Comparison of ENCODE assay signal across 12 cellular contexts in the genomic region with DNA sequence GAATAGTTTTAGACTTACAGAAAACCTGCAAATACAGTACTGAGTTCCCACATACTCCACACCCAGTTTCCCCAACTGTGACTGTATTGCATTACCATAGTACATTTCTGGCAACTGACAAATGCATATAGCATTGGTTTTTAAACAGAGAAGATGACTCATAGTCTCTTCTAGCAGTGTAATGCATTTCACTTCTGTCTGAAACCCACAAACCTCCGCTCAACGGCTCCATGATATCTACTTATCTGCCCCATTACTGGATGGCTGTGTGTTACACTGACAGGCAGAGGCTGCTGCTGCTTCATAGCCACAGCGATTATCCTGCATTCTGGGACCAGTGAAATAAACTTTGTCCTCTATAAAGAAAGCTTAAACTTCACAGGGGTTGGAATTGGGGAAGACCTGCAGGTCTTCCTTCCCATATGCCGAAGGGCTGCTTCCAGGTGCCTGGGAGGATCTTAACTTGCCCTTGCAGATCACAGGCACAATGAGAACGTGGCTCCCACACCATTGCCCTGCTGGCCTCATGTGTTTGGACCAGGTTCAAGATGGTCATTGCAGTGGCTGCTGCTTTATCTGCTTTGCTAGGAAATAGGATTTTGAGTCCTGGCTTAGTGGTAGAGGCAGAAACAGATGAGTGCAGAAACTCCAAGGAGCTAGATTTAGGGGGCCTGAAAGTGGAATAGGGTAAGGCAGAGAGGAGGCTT.
DNase-seq lines count a peak whose midpoint lies in the region; ATAC-seq and TF ChIP-seq lines count a peak whose summit lies in the region.
"Had no signal": no experiment of that assay in that cellular context is flagged by ENCODE, and none has a peak within 500 bp of the region (broad histone marks: within the 10 kb centered on the region; RNA-seq: fewer than 3 reads in every experiment).

No MANE protein-coding gene starts in this region.

- no peaks in the 10 kb centered on the region for H3K79me1 ChIP-seq in IMR-90 (ENCODE audit: low read depth in 1 of 2, low read length in 2 of 2)

- H3K4me1 ChIP-seq in IMR-90 (ENCODE audit: control insufficient read depth, insufficient read depth, low read length) = no peaks in the 10 kb centered on the region

- H3K4ac ChIP-seq in IMR-90 (ENCODE audit: low read depth, low read length) = no peak overlapping the region

- H3K36me3 ChIP-seq in IMR-90 (ENCODE audit: control insufficient read depth, insufficient read depth, low read length) = no peaks in the 10 kb centered on the region
- H3K36me3 ChIP-seq: BLaER1, neutrophil had no signal

- DNase-seq in AG04449 (ENCODE audit: low read depth, low spot score) (peak; percentile 14), IMR-90 (peak; percentile 65), astrocyte of the cerebellum (ENCODE audit: low read depth) (peak; percentile 59), DMS153 (lab: John Stamatoyannopoulos, UW) (no peak), cerebellar nuclear complex (lab: John Stamatoyannopoulos, UW) (no peak), NCI-H2171 (lab: John Stamatoyannopoulos, UW) (no peak)
- DNase-seq: NCI-H1048, T-helper 17 cell had no signal

- H2BK20ac ChIP-seq in IMR-90 (ENCODE audit: low read depth, low read length) = no peak overlapping the region

- no peak overlapping the region for H4K5ac ChIP-seq in IMR-90 (ENCODE audit: low read depth, low read length)

- no TSS peak for BruUV-seq in IMR-90 (replicated peaks; lab: Mats Ljungman, UMichigan)

- H3K9me3 ChIP-seq in IMR-90 (ENCODE audit: control insufficient read depth, insufficient read depth, low read length) = peaks cover 11% of the 10 kb centered on the region
- H3K9me3 ChIP-seq: BLaER1, neutrophil had no signal

- H2BK5ac ChIP-seq in IMR-90 (ENCODE audit: low read depth, low read length, poor library complexity, severe bottlenecking) = no peak overlapping the region

- POLR2A ChIA-PET in AG04449 (lab: Yijun Ruan, JAX) = no interaction called here
- POLR2A ChIA-PET in IMR-90 (lab: Charles Lee; ENCODE audit: unreplicated experiment) = no interaction called here

- no peaks in the 10 kb centered on the region for H4K20me1 ChIP-seq in IMR-90 (ENCODE audit: insufficient read depth, low read length)
- H4K20me1 ChIP-seq: BLaER1 had no signal

- no peak overlapping the region for H2BK120ac ChIP-seq in IMR-90 (ENCODE audit: low read depth, low read length)

- peak overlapping the region; percentile 10; the same call in 1 of the 2 replicates for H3K4me2 ChIP-seq in IMR-90 (ENCODE audit: low read depth, low read length)
- H3K4me2 ChIP-seq: BLaER1 had no signal

- no peak overlapping the region for H2BK15ac ChIP-seq in IMR-90 (ENCODE audit: low read depth, low read length)

- no peak overlapping the region for H3K23ac ChIP-seq in IMR-90 (ENCODE audit: low read depth, low read length)

- CTCF ChIA-PET in AG04449 (lab: Yijun Ruan, JAX) (no interaction called here), IMR-90 (lab: Yijun Ruan, JAX) (no interaction called here)

- no peak overlapping the region for H2AK9ac ChIP-seq in IMR-90 (replicated peaks; ENCODE audit: low read depth, low read length, poor library complexity)

- no peak for TF ChIP-seq POLR2A in IMR-90 (IDR thresholded peaks at IDR 0.05; ENCODE audit: low read depth, low read length)

- H3K4me3 ChIP-seq in AG04449 (ENCODE audit: low read depth, low read length) = no peak overlapping the region
- H3K4me3 ChIP-seq in IMR-90 (ENCODE audit: insufficient read depth, low read depth, low read length) = no peak overlapping the region
- no peak overlapping the region for H3K4me3 ChIP-seq in astrocyte of the cerebellum (ENCODE audit: low read depth, low read length)
- H3K4me3 ChIP-seq: BLaER1 had no signal

- no peak overlapping the region for H3K9ac ChIP-seq in IMR-90 (ENCODE audit: low read depth, low read length)
- H3K9ac ChIP-seq: BLaER1 had no signal

- TF ChIP-seq RAD21 in IMR-90 (IDR thresholded peaks at IDR 0.05; ENCODE audit: low read length) = no peak

- ATAC-seq in GM21360 (IDR thresholded peaks at IDR 0.05; ENCODE audit: unreplicated experiment) = peak; percentile 82
- no peak; the same call in 1 of the 2 replicates for ATAC-seq in IMR-90 (ENCODE audit: low read depth)
- no peak for ATAC-seq in GM18861 (IDR thresholded peaks at IDR 0.05; ENCODE audit: unreplicated experiment)
- ATAC-seq: T-helper 17 cell had no signal

- dilution Hi-C loops in IMR-90 (cut with HindIII; ENCODE audit: low sequenced_read_pairs, unreplicated experiment) = no loop called here

- in situ Hi-C loops in IMR-90 (cut with MboI; ENCODE audit: low sequenced_read_pairs) (no loop called here), astrocyte of the cerebellum (cut with HindIII; ENCODE audit: low sequenced_read_pairs) (no loop called here)

- H2AK5ac ChIP-seq in IMR-90 (ENCODE audit: low read depth, low read length) = no peak overlapping the region

- H3K14ac ChIP-seq in IMR-90 (replicated peaks; ENCODE audit: low read depth, low read length) = no peak overlapping the region

- H2AFZ ChIP-seq in IMR-90 (replicated peaks; ENCODE audit: low read length, poor library complexity) = no peak overlapping the region

- H3K27ac ChIP-seq in IMR-90 (ENCODE audit: insufficient read depth, low read length) = no peak overlapping the region
- H3K27ac ChIP-seq: BLaER1, neutrophil had no signal

- WGBS in IMR-90 (ENCODE audit: extremely low coverage in 2 of 2, insufficient read length in 1 of 2), 2 experiments = no CpG with 5 or more reads among the region's 5 CpGs

- no peak overlapping the region for H4K8ac ChIP-seq in IMR-90 (ENCODE audit: low read depth in 2 of 2, low read length in 2 of 2)

- H4K91ac ChIP-seq in IMR-90 (ENCODE audit: insufficient read depth, low read depth, low read length) = no peak overlapping the region

- no peak overlapping the region for H3K56ac ChIP-seq in IMR-90 (ENCODE audit: extremely low read depth, insufficient read depth, low read length)

- TF ChIP-seq CTCF in AG04449 (IDR thresholded peaks at IDR 0.05; ENCODE audit: insufficient read depth, low read length, missing control alignments) (no peak), IMR-90 (conservative IDR thresholded peaks at IDR 0.05; ENCODE audit: low read depth, low read length) (no peak), astrocyte of the cerebellum (IDR thresholded peaks at IDR 0.05; ENCODE audit: low read depth, low read length, missing control alignments) (no peak)

- intact Hi-C loops in IMR-90 (cut with micrococcal nuclease) = no loop called here

- H3K9me1 ChIP-seq in IMR-90 (ENCODE audit: insufficient read depth, low read length) = no peaks in the 10 kb centered on the region

- no peak overlapping the region for H3K18ac ChIP-seq in IMR-90 (ENCODE audit: low read depth, low read length)

- no peaks in the 10 kb centered on the region for H3K27me3 ChIP-seq in IMR-90 (ENCODE audit: control insufficient read depth, insufficient read depth, low read length)
- H3K27me3 ChIP-seq: BLaER1, neutrophil had no signal

TF ChIP-seq in IMR-90, 13 proteins besides CTCF, POLR2A, EP300 and RAD21:
- peak; percentile 58; the same call in 1 of the 2 replicates for TF ChIP-seq FOS (IDR thresholded peaks at IDR 0.05; ENCODE audit: low read depth, low read length)
- no peak for TF ChIP-seq CHD1 (IDR thresholded peaks at IDR 0.05; ENCODE audit: low read depth, low read length)

Comparison
In these comparisons a context has a peak if more than half of its experiments do, and no peak if none do; other contexts are left out.
1. DNase-seq: peak in AG04449 (single experiment), IMR-90 (single experiment) and astrocyte of the cerebellum (single experiment); none in DMS153 (single experiment), cerebellar nuclear complex (0 of 2) and NCI-H2171 (single experiment).